Comparison of ENCODE assay signal across 9 cellular contexts in genomic region chr19:18436651-18437478, GRCh38. TPM values are rescaled to one million over a fixed set of nuclear protein-coding genes. Genes with fewer than 3 reads are reported as not detected.
DNase-seq lines count a peak whose midpoint lies in the region; ATAC-seq and TF ChIP-seq lines count a peak whose summit lies in the region.
"Had no signal": no experiment of that assay in that cellular context is flagged by ENCODE, and none has a peak within 500 bp of the region (broad histone marks: within the 10 kb centered on the region; RNA-seq: fewer than 3 reads in every experiment).

No MANE protein-coding gene starts in this region.

- peak overlapping the region; percentile 63; the same call in 1 of the 2 replicates for H3K27ac Mint-ChIP-seq in WTC11

- H3K9me3 Mint-ChIP-seq in WTC11, result no peaks in the 10 kb centered on the region

- ATAC-seq in WTC11, result peak; percentile 64
- no peak for ATAC-seq in HG03135 (IDR thresholded peaks at IDR 0.05; ENCODE audit: unreplicated experiment)

- POLR2A ChIA-PET in WTC11 (lab: Charles Lee), result interaction anchor here (0.6 kb wide), 1 partner anchor 8 kb away, joined by 3 read pairs; no protein-coding TSS in a partner anchor

- no peaks in the 10 kb centered on the region for H3K27me3 Mint-ChIP-seq in WTC11 (ENCODE audit: low read depth)

- peaks cover 34% of the 10 kb centered on the region for H3K4me1 Mint-ChIP-seq in WTC11

- peaks cover 3% of the 10 kb centered on the region for H3K36me3 Mint-ChIP-seq in WTC11

- CTCF ChIA-PET in WTC11 (lab: Charles Lee), result interaction anchor here (0.5 to 1.1 kb wide), 14 partner anchors 8 to 897 kb away, joined by 3 to 10 read pairs (median 4); partner anchors contain the start of genes ELL and SSBP4

- peak; percentile 71 for DNase-seq in DMS79 (lab: John Stamatoyannopoulos, UW)
- DNase-seq in HCEC 1CT, result peak; percentile 33
- peak; percentile 17 for DNase-seq in NCI-H2029 treated with DMSO at 0.1 percent for 48 hours (lab: John Stamatoyannopoulos, UW)
- DNase-seq in WTC11 (ENCODE audit: low spot score), result peak; percentile 92
- DNase-seq in central memory CD4-positive, alpha-beta T cell, result peak; percentile 64
- peak; percentile 96 for DNase-seq in left kidney (ENCODE audit: low read depth, low spot score)
- peak in 2 of 3 donors; percentile 51 to 63 for DNase-seq in stimulated activated CD4-positive, alpha-beta T cell treated with anti-CD3 and anti-CD28 coated beads, TNF-alpha, amount 100 ng/mL, for 48 hours (ENCODE audit: low read depth in 3 of 3)

- TF ChIP-seq CTCF in WTC11 (IDR thresholded peaks at IDR 0.05), result no peak

- peak overlapping the region; percentile 66 for H3K4me3 Mint-ChIP-seq in WTC11

TF ChIP-seq in WTC11, 78 proteins besides CTCF, POLR2A, EP300 and RAD21:
- TF ChIP-seq MAX (CRISPR knock-in tag; IDR thresholded peaks at IDR 0.05), result peak; percentile 75
- no peak for TF ChIP-seq ZNF512 (CRISPR knock-in tag; IDR thresholded peaks at IDR 0.05; ENCODE audit: borderline replicate concordance)
- TF ChIP-seq ZMAT4 (CRISPR knock-in tag; IDR thresholded peaks at IDR 0.05), result no peak
- peak; percentile 37; the same call in 1 of the 2 replicates for TF ChIP-seq KAT7 (CRISPR knock-in tag; IDR thresholded peaks at IDR 0.05; ENCODE audit: borderline replicate concordance)
- no peak for TF ChIP-seq HMGA2 (CRISPR knock-in tag; IDR thresholded peaks at IDR 0.05)
- peak; percentile 56; the same call in 1 of the 2 replicates for TF ChIP-seq JUN (CRISPR knock-in tag; IDR thresholded peaks at IDR 0.05)
- TF ChIP-seq TP53 (CRISPR knock-in tag; IDR thresholded peaks at IDR 0.05), result no peak
- no peak for TF ChIP-seq SOX15 (CRISPR knock-in tag; IDR thresholded peaks at IDR 0.05)
- no peak for TF ChIP-seq CDX4 (CRISPR knock-in tag; IDR thresholded peaks at IDR 0.05; ENCODE audit: borderline replicate concordance)
- TF ChIP-seq NFYB (CRISPR knock-in tag; conservative IDR thresholded peaks at IDR 0.05; ENCODE audit: low read depth), result 0 out of 2 replicates have a peak, but pooled peaks have one; percentile 19
- TF ChIP-seq CBFB (CRISPR knock-in tag; IDR thresholded peaks at IDR 0.05; ENCODE audit: low read depth), result no peak
- no peak for TF ChIP-seq ATF2 (CRISPR knock-in tag; IDR thresholded peaks at IDR 0.05; ENCODE audit: borderline replicate concordance, low read depth)
- TF ChIP-seq FOXK1 (CRISPR knock-in tag; IDR thresholded peaks at IDR 0.05), result peak; percentile 40
- TF ChIP-seq FOXP1 (CRISPR knock-in tag; IDR thresholded peaks at IDR 0.05; ENCODE audit: borderline replicate concordance), result 0 out of 2 replicates have a peak, but pooled peaks have one; percentile 36
- TF ChIP-seq NFE2L1 (CRISPR knock-in tag; IDR thresholded peaks at IDR 0.05), result 0 out of 2 replicates have a peak, but pooled peaks have one; percentile 29
- 0 out of 2 replicates have a peak, but pooled peaks have one; percentile 37 for TF ChIP-seq E2F1 (CRISPR knock-in tag; IDR thresholded peaks at IDR 0.05)
- TF ChIP-seq ETV6 (CRISPR knock-in tag; IDR thresholded peaks at IDR 0.05), result no peak
- TF ChIP-seq ZSCAN18 (CRISPR knock-in tag; IDR thresholded peaks at IDR 0.05), result no peak
- no peak for TF ChIP-seq ZNF423 (CRISPR knock-in tag; IDR thresholded peaks at IDR 0.05)
- no peak for TF ChIP-seq OVOL2 (CRISPR knock-in tag; IDR thresholded peaks at IDR 0.05; ENCODE audit: borderline replicate concordance)
- TF ChIP-seq SP1 (CRISPR knock-in tag; conservative IDR thresholded peaks at IDR 0.05), result peak; percentile 71
- 0 out of 2 replicates have a peak, but pooled peaks have one; percentile 14 for TF ChIP-seq USF1 (CRISPR knock-in tag; IDR thresholded peaks at IDR 0.05)
- no peak for TF ChIP-seq ERG (CRISPR knock-in tag; IDR thresholded peaks at IDR 0.05)

RNA-seq across cellular contexts. Expression of gene ISYNA1, which starts 1.1 kb away (rescaled TPM):
- 236 to 310 TPM (median 307 TPM) in 3 replicates for total RNA-seq in WTC11 (2021)

RNA-seq across cellular contexts. Expression of gene SSBP4, which starts 17.7 kb away (rescaled TPM):
- 44.5 to 51.2 TPM (median 47.4 TPM) in 3 replicates for total RNA-seq in WTC11 (2021)

RNA-seq across cellular contexts. Expression of gene LRRC25, which starts 39.4 kb away (rescaled TPM):
- 0.07 to 0.31 TPM (median 0.18 TPM) in 3 replicates for total RNA-seq in WTC11 (2021)
- total RNA-seq: activated CD8-positive, alpha-beta memory T cell treated with anti-CD3 and anti-CD28 coated beads for 36 hours had no signal

RNA-seq across cellular contexts. Expression of gene GDF15, which starts 50.9 kb away (rescaled TPM):
- 18.3 to 27.3 TPM (median 19.1 TPM) in 3 replicates for total RNA-seq in WTC11 (2021)
- total RNA-seq: activated CD8-positive, alpha-beta memory T cell treated with anti-CD3 and anti-CD28 coated beads for 36 hours had no signal

Comparison
In these comparisons a context has a peak if more than half of its experiments do, and no peak if none do; other contexts are left out.
1. DNase-seq: peak in every context shown above with its lines; median percentile 96 in left kidney; 92 in WTC11; 71 in DMS79; 64 in central memory CD4-positive, alpha-beta T cell; 57 in stimulated activated CD4-positive, alpha-beta T cell treated with anti-CD3 and anti-CD28 coated beads, TNF-alpha, amount 100 ng/mL, for 48 hours; 33 in HCEC 1CT; 17 in NCI-H2029 treated with DMSO at 0.1 percent for 48 hours.